Comparison of ENCODE assay signal across 10 cellular contexts in the genomic region with DNA sequence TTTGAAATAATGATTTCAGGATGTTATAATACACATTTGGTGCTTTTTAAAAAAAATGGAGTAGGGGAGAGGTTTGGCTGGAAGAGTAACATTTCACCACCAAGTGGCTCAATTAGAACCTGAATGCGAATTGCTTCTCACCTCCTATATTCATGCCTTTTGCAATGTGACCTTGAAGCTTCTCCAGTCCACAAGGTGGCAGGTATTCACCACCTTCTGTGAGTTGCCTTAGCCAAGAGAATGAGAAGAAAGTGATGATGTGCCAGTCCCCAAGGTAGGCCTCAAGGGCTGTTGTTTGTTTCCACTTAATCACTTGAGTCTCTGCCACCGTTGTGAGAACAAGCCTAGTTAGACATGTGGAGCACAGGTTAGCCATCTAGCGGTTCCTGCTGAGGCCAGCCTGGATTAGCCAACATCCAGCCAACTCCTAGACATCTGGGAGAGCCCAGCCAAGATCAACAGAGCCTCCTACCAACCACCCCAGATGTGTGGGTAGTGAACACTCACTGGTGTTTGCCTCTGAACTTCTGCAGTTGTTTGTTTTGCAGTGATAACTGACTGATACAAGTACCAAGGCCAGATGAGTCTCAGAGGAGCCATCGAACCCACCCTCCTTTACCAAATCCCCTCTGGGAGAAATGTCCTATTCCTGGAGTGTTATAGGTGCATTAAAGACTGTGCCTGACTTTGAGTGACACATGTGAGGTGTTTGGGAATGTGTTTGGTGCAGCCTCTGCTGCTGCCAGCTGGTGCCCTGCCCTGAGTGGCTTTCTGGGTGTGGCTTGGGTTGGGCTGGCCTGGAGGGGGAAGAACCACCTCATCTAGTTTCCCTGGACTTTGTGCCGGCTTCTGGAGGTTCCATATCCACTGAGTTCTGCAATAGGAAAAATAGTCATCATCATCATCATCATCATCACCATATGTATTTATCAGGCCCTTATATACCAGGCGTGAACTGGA.
DNase-seq lines count a peak whose midpoint lies in the region; ATAC-seq and TF ChIP-seq lines count a peak whose summit lies in the region.
"Had no signal": no experiment of that assay in that cellular context is flagged by ENCODE, and none has a peak within 500 bp of the region (broad histone marks: within the 10 kb centered on the region; RNA-seq: fewer than 3 reads in every experiment).

No MANE protein-coding gene starts in this region.

- no peak overlapping the region for H3K4me2 ChIP-seq in OCI-LY1 (ENCODE audit: low read length)

- H3K79me2 ChIP-seq in OCI-LY1 (ENCODE audit: insufficient read depth, low read length), result no peaks in the 10 kb centered on the region

- no peaks in the 10 kb centered on the region for H3K4me1 ChIP-seq in OCI-LY1 (ENCODE audit: insufficient read depth, low read length, severe bottlenecking)
- H3K4me1 ChIP-seq in upper lobe of right lung, result no peaks in the 10 kb centered on the region

- no peak overlapping the region for H2AFZ ChIP-seq in OCI-LY1 (ENCODE audit: low read length)

- peak; percentile 42 for DNase-seq in activated naive CD4-positive, alpha-beta T cell treated with anti-CD3 and anti-CD28 coated beads for 36 hours
- DNase-seq in activated naive CD4-positive, alpha-beta T cell treated with Interleukin-2 at 50 U/mL for 16 hours, result no peak
- DNase-seq in epithelial cell of proximal tubule (ENCODE audit: low read depth) (no peak), upper lobe of right lung (no peak), germinal center (ENCODE audit: low spot score) (no peak), ecto neural progenitor cell (ENCODE audit: low spot score) (no peak)
- DNase-seq: activated naive CD8-positive, alpha-beta T cell treated with anti-CD3 and anti-CD28 coated beads, Interleukin-2, amount 50 U/mL, for 24 hours; psoas muscle had no signal

- intact Hi-C loops in activated naive CD4-positive, alpha-beta T cell treated with anti-CD3 and anti-CD28 coated beads for 36 hours (cut with micrococcal nuclease), result loop anchor here (1.0 to 2.0 kb wide), 2 partner anchors 159 to 604 kb away; no protein-coding TSS in a partner anchor
- intact Hi-C loops in upper lobe of right lung (cut with DNase I), result no loop called here

- ATAC-seq in upper lobe of right lung (peak; percentile 52), GM19328 (IDR thresholded peaks at IDR 0.05; ENCODE audit: unreplicated experiment) (no peak)
- ATAC-seq: activated naive CD8-positive, alpha-beta T cell treated with anti-CD3 and anti-CD28 coated beads, Interleukin-2, amount 50 U/mL, for 24 hours had no signal

- no peak overlapping the region for H3K4me3 Mint-ChIP-seq in activated naive CD4-positive, alpha-beta T cell treated with anti-CD3 and anti-CD28 coated beads for 36 hours
- H3K4me3 Mint-ChIP-seq: activated naive CD8-positive, alpha-beta T cell treated with anti-CD3 and anti-CD28 coated beads, Interleukin-2, amount 50 U/mL, for 24 hours had no signal

- H3F3A ChIP-seq in OCI-LY1 (ENCODE audit: insufficient read depth, low read length), result no peaks in the 10 kb centered on the region

- H3K9me3 ChIP-seq in OCI-LY1 (ENCODE audit: low read length) (no peaks in the 10 kb centered on the region), upper lobe of right lung (no peaks in the 10 kb centered on the region)
- H3K9me3 ChIP-seq: psoas muscle had no signal

- H3K27ac ChIP-seq in OCI-LY1 (ENCODE audit: low read depth, low read length, poor library complexity, severe bottlenecking) (no peak overlapping the region), upper lobe of right lung (no peak overlapping the region)
- H3K27ac ChIP-seq: psoas muscle had no signal

- TF ChIP-seq CTCF in OCI-LY1 (IDR thresholded peaks at IDR 0.05; ENCODE audit: low read length) (peak; percentile 20; the same call in 1 of the 2 replicates), epithelial cell of proximal tubule (conservative IDR thresholded peaks at IDR 0.05; ENCODE audit: low read depth, low read length) (peak; percentile 35), upper lobe of right lung (IDR thresholded peaks at IDR 0.05) (no peak)

- H3K36me3 ChIP-seq in OCI-LY1 (ENCODE audit: insufficient read depth, low read length), result no peaks in the 10 kb centered on the region; the same call in 1 of the 2 replicates
- H3K36me3 ChIP-seq in upper lobe of right lung, result no peaks in the 10 kb centered on the region

- H4K20me1 ChIP-seq in OCI-LY1 (ENCODE audit: insufficient read depth, low read length), result no peaks in the 10 kb centered on the region

- H3K9me2 ChIP-seq in OCI-LY1 (ENCODE audit: low read depth, low read length), result no peaks in the 10 kb centered on the region

- CTCF ChIA-PET in activated naive CD4-positive, alpha-beta T cell treated with anti-CD3 and anti-CD28 coated beads for 36 hours (lab: Charles Lee), result no interaction called here

- H3K9me3 Mint-ChIP-seq in activated naive CD4-positive, alpha-beta T cell treated with anti-CD3 and anti-CD28 coated beads for 36 hours, result no peaks in the 10 kb centered on the region

- H3K4me3 ChIP-seq in OCI-LY1 (ENCODE audit: low read depth, low read length, poor library complexity, severe bottlenecking) (no peak overlapping the region), epithelial cell of proximal tubule (ENCODE audit: low read depth, low read length) (no peak overlapping the region), upper lobe of right lung (no peak overlapping the region)
- H3K4me3 ChIP-seq: psoas muscle had no signal

- no peak overlapping the region for H3K9ac ChIP-seq in OCI-LY1 (ENCODE audit: low read length)

- no peaks in the 10 kb centered on the region for H3K4me1 Mint-ChIP-seq in activated naive CD4-positive, alpha-beta T cell treated with anti-CD3 and anti-CD28 coated beads for 36 hours (ENCODE audit: low read depth)
- H3K4me1 Mint-ChIP-seq: activated naive CD8-positive, alpha-beta T cell treated with anti-CD3 and anti-CD28 coated beads, Interleukin-2, amount 50 U/mL, for 24 hours had no signal

- H3K36me3 Mint-ChIP-seq in activated naive CD4-positive, alpha-beta T cell treated with anti-CD3 and anti-CD28 coated beads for 36 hours (ENCODE audit: low read depth), result no peaks in the 10 kb centered on the region

- H3K27me3 Mint-ChIP-seq in activated naive CD4-positive, alpha-beta T cell treated with anti-CD3 and anti-CD28 coated beads for 36 hours (ENCODE audit: low read depth), result no peaks in the 10 kb centered on the region

- no peak overlapping the region for H3K27ac Mint-ChIP-seq in activated naive CD4-positive, alpha-beta T cell treated with anti-CD3 and anti-CD28 coated beads for 36 hours
- H3K27ac Mint-ChIP-seq: activated naive CD8-positive, alpha-beta T cell treated with anti-CD3 and anti-CD28 coated beads, Interleukin-2, amount 50 U/mL, for 24 hours had no signal

- H3K27me3 ChIP-seq in OCI-LY1 (ENCODE audit: insufficient read depth, low read length), result no peaks in the 10 kb centered on the region; the same call in 1 of the 2 replicates
- no peaks in the 10 kb centered on the region for H3K27me3 ChIP-seq in upper lobe of right lung
